In genomic region chr1:205226868-205227583, GRCh38 we compare ENCODE assay signal across 8 cellular contexts. TPM values are rescaled to one million over a fixed set of nuclear protein-coding genes. Genes with fewer than 3 reads are reported as not detected.
DNase-seq lines count a peak whose midpoint lies in the region; ATAC-seq and TF ChIP-seq lines count a peak whose summit lies in the region.

No MANE protein-coding gene starts in this region.

- no peaks in the 10 kb centered on the region for H4K20me1 ChIP-seq in OCI-LY7 (ENCODE audit: insufficient read depth, low read length)

- H3K27me3 Mint-ChIP-seq in dendritic cell treated with granulocyte-macrophage colony-stimulating factor and Interleukin-4, amounts not matched to agents 40 ng/mL and 50 ng/mL, for 4 days: peaks cover 41% of the 10 kb centered on the region

- peak overlapping the region; percentile 56 for H3K9ac ChIP-seq in mucosa of stomach (ENCODE audit: low read length)

- H3K27ac Mint-ChIP-seq in dendritic cell treated with granulocyte-macrophage colony-stimulating factor and Interleukin-4, amounts not matched to agents 40 ng/mL and 50 ng/mL, for 4 days: no peak overlapping the region

- no peak overlapping the region for H3K27ac ChIP-seq in OCI-LY7 (ENCODE audit: low read depth, low read length, poor library complexity, severe bottlenecking)

- H3K27me3 ChIP-seq in mucosa of stomach (ENCODE audit: control insufficient read depth, insufficient read depth, low read length): peaks cover 23% of the 10 kb centered on the region

- no peaks in the 10 kb centered on the region for H3K9me3 ChIP-seq in OCI-LY7 (ENCODE audit: low read length)
- H3K9me3 ChIP-seq in mucosa of stomach (ENCODE audit: control insufficient read depth, low read length): no peaks in the 10 kb centered on the region

- TF ChIP-seq CTCF in OCI-LY7 (conservative IDR thresholded peaks at IDR 0.05; ENCODE audit: low read length): no peak

- H2AFZ ChIP-seq in OCI-LY7 (ENCODE audit: low read length): peak overlapping the region; percentile 99

- H3K36me3 ChIP-seq in OCI-LY7 (ENCODE audit: insufficient read depth, low read length) (no peaks in the 10 kb centered on the region), mucosa of stomach (ENCODE audit: control insufficient read depth, insufficient read depth, low read length) (no peaks in the 10 kb centered on the region)

- POLR2A ChIA-PET in OCI-LY7 (lab: Charles Lee): interaction anchor here (0.6 to 1.8 kb wide), 5 partner anchors 12 to 185 kb away, joined by 3 to 8 read pairs (median 4); no protein-coding TSS in a partner anchor

- H3K4me1 Mint-ChIP-seq in dendritic cell treated with granulocyte-macrophage colony-stimulating factor and Interleukin-4, amounts not matched to agents 40 ng/mL and 50 ng/mL, for 4 days (ENCODE audit: low read depth): peaks cover 49% of the 10 kb centered on the region

- peaks cover 27% of the 10 kb centered on the region for H3K36me3 Mint-ChIP-seq in dendritic cell treated with granulocyte-macrophage colony-stimulating factor and Interleukin-4, amounts not matched to agents 40 ng/mL and 50 ng/mL, for 4 days (ENCODE audit: low read depth)

- DNase-seq in NCI-H146 (lab: John Stamatoyannopoulos, UW) (peak; percentile 8), NCI-H146 treated with DMSO at 0.1 percent for 48 hours (lab: John Stamatoyannopoulos, UW; ENCODE audit: unreplicated experiment) (no peak), OCI-LY7 (ENCODE audit: low spot score) (peak; percentile 35), GOT3 (lab: John Stamatoyannopoulos, UW) (no peak), cerebellar nuclear complex (lab: John Stamatoyannopoulos, UW) (no peak)

- intact Hi-C loops in OCI-LY7 (cut with micrococcal nuclease; ENCODE audit: unreplicated experiment): loop anchor here (5.0 kb wide), 2 partner anchors 45 to 105 kb away; partner anchors contain the start of gene RBBP5
- intact Hi-C loops in dendritic cell treated with granulocyte-macrophage colony-stimulating factor and Interleukin-4, amounts not matched to agents 40 ng/mL and 50 ng/mL, for 4 days (cut with micrococcal nuclease): no loop called here

- no peaks in the 10 kb centered on the region for H3K9me3 Mint-ChIP-seq in dendritic cell treated with granulocyte-macrophage colony-stimulating factor and Interleukin-4, amounts not matched to agents 40 ng/mL and 50 ng/mL, for 4 days

- peak overlapping the region; percentile 77 for H3K4me3 Mint-ChIP-seq in dendritic cell treated with granulocyte-macrophage colony-stimulating factor and Interleukin-4, amounts not matched to agents 40 ng/mL and 50 ng/mL, for 4 days

- H3K79me2 ChIP-seq in OCI-LY7 (ENCODE audit: insufficient read depth, low read depth, low read length): no peaks in the 10 kb centered on the region

- no TSS peak for BruUV-seq in OCI-LY7 (replicated peaks; lab: Mats Ljungman, UMichigan)

- H3K9me2 ChIP-seq in OCI-LY7 (ENCODE audit: insufficient read depth, low read length): no peaks in the 10 kb centered on the region

- peak overlapping the region; percentile 93 for H3K4me2 ChIP-seq in OCI-LY7 (ENCODE audit: low read length)

- H3K4me1 ChIP-seq in OCI-LY7 (ENCODE audit: insufficient read depth, low read length, poor library complexity, severe bottlenecking) (peaks cover 28% of the 10 kb centered on the region), mucosa of stomach (ENCODE audit: control insufficient read depth, insufficient read depth, low read length) (peaks cover 25% of the 10 kb centered on the region)

- CTCF ChIA-PET in OCI-LY7 (lab: Charles Lee; ENCODE audit: unreplicated experiment): interaction anchor here (0.7 to 5.1 kb wide), 2 partner anchors 30 to 53 kb away, joined by 3 to 48 read pairs; no protein-coding TSS in a partner anchor

- H3K4me3 ChIP-seq in OCI-LY7 (ENCODE audit: low read depth, low read length, poor library complexity, severe bottlenecking) (peak overlapping the region; percentile 70), mucosa of stomach (ENCODE audit: low read length) (peak overlapping the region; percentile 9)

- no peak for ATAC-seq in GM18868 (IDR thresholded peaks at IDR 0.05; ENCODE audit: unreplicated experiment)

RNA-seq across cellular contexts. Expression of gene TMCC2, which starts 0.7 kb away (rescaled TPM):
- total RNA-seq in OCI-LY7 (2014; rRNA removed; shearing (Covaris generic)): 7.0 and 7.8 TPM in 2 replicates
- 5.2 and 6.2 TPM in 2 replicates for total RNA-seq in OCI-LY7 (2022)

RNA-seq across cellular contexts. Expression of gene DSTYK, which starts 15.5 kb away (rescaled TPM):
- 4.7 and 5.0 TPM in 2 replicates for total RNA-seq in OCI-LY7 (2014; rRNA removed; shearing (Covaris generic))
- 6.6 TPM in 2 replicates for total RNA-seq in OCI-LY7 (2022)

Comparison
In these comparisons a context has a peak if more than half of its experiments do, and no peak if none do; other contexts are left out.
1. DNase-seq: peak in NCI-H146 (single experiment) and OCI-LY7 (single experiment); none in NCI-H146 treated with DMSO at 0.1 percent for 48 hours (single experiment), GOT3 (single experiment) and cerebellar nuclear complex (0 of 2).